Comparison of ENCODE assay signal across 8 cellular contexts in genomic region chr1:185044981-185045792, GRCh38. TPM values are rescaled to one million over a fixed set of nuclear protein-coding genes. Genes with fewer than 3 reads are reported as not detected.
DNase-seq lines count a peak whose midpoint lies in the region; ATAC-seq and TF ChIP-seq lines count a peak whose summit lies in the region.

TSS of gene RNF2 (plus strand) at chr1:185045558. CDS start at chr1:185087554, 41,996 bp downstream.

- H3K27me3 ChIP-seq in OCI-LY3 (ENCODE audit: low read depth, low read length) (peaks cover 6% of the 10 kb centered on the region; the same call in 1 of the 2 replicates), esophagus (ENCODE audit: control insufficient read depth in 1 of 2, insufficient read depth in 2 of 2, low read length in 2 of 2) (no peaks in the 10 kb centered on the region), mucosa of stomach (ENCODE audit: control insufficient read depth, insufficient read depth, low read length) (no peaks in the 10 kb centered on the region)

- TF ChIP-seq CTCF in OCI-LY3 (IDR thresholded peaks at IDR 0.05; ENCODE audit: low read depth, low read length): no peak

- peaks cover 19% of the 10 kb centered on the region for H3K4me1 ChIP-seq in OCI-LY3 (ENCODE audit: low read length)
- no peaks in the 10 kb centered on the region for H3K4me1 ChIP-seq in esophagus (ENCODE audit: control insufficient read depth in 2 of 2, insufficient read depth in 2 of 2, low read length in 1 of 2)
- peaks cover 10% of the 10 kb centered on the region for H3K4me1 ChIP-seq in mucosa of stomach (ENCODE audit: control insufficient read depth, insufficient read depth, low read length)

- H3K9ac ChIP-seq in OCI-LY3 (ENCODE audit: low read length) (peak within 1 kb of the TSS; percentile 88), mucosa of stomach (ENCODE audit: low read length) (peak within 1 kb of the TSS; percentile 91)

- peak within 1 kb of the TSS; percentile 92 for H3K4me3 ChIP-seq in OCI-LY3 (ENCODE audit: low read length)
- H3K4me3 ChIP-seq in esophagus (ENCODE audit: low read depth in 1 of 2, low read length in 2 of 2): peak within 1 kb of the TSS; percentile 84 to 93
- H3K4me3 ChIP-seq in mucosa of stomach (ENCODE audit: low read length): peak within 1 kb of the TSS; percentile 78

- no peaks in the 10 kb centered on the region for H3K36me3 ChIP-seq in OCI-LY3 (replicated peaks; ENCODE audit: low read depth, low read length)
- H3K36me3 ChIP-seq in esophagus (ENCODE audit: control insufficient read depth in 2 of 2, insufficient read depth in 2 of 2, low read length in 1 of 2): no peaks in the 10 kb centered on the region
- no peaks in the 10 kb centered on the region for H3K36me3 ChIP-seq in mucosa of stomach (ENCODE audit: control insufficient read depth, insufficient read depth, low read length)

- peaks cover 43% of the 10 kb centered on the region for H3K79me2 ChIP-seq in OCI-LY3 (ENCODE audit: low read length)

- 1% methylated on average over 67 to 84 of the region's 84 CpGs for WGBS in esophagus, 2 donors

- DNase-seq in COR-L47 (lab: John Stamatoyannopoulos, UW) (peak; percentile 80), HT1080 (ENCODE audit: low read depth) (peak; percentile 69)
- peak; percentile 85 for DNase-seq in activated T-cell treated with anti-CD3 and anti-CD28 coated beads, Interleukin-2, amount 50 U/mL, for 1 hour
- peak; percentile 56 to 59 for DNase-seq in stimulated activated CD8-positive, alpha-beta memory T cell treated with anti-CD3 and anti-CD28 coated beads, Interleukin-7, amount 100 ng/mL, for 1 hour (ENCODE audit: low read depth in 2 of 2)

- no peaks in the 10 kb centered on the region for H3K9me3 ChIP-seq in OCI-LY3 (ENCODE audit: insufficient read depth, low read length)
- H3K9me3 ChIP-seq in esophagus (ENCODE audit: control insufficient read depth in 2 of 2, insufficient read depth in 1 of 2, low read depth in 1 of 2, low read length in 1 of 2): no peaks in the 10 kb centered on the region
- H3K9me3 ChIP-seq in mucosa of stomach (ENCODE audit: control insufficient read depth, low read length): no peaks in the 10 kb centered on the region

- peaks cover 35% of the 10 kb centered on the region for H4K20me1 ChIP-seq in OCI-LY3 (ENCODE audit: insufficient read depth, low read length)

- H3K27ac ChIP-seq in OCI-LY3 (ENCODE audit: low read length) (peak within 1 kb of the TSS; percentile 12; the same call in 1 of the 2 replicates), esophagus (ENCODE audit: low read depth in 2 of 2, low read length in 1 of 2) (peak within 1 kb of the TSS; percentile 84 to 94)

- peak within 1 kb of the TSS; percentile 96 for H3K4me2 ChIP-seq in OCI-LY3 (ENCODE audit: low read length)

- peak within 1 kb of the TSS; percentile 90 for H2AFZ ChIP-seq in OCI-LY3 (ENCODE audit: low read depth, low read length)

- ATAC-seq in GM21360 (IDR thresholded peaks at IDR 0.05; ENCODE audit: unreplicated experiment): peak; percentile 84

RNA-seq across cellular contexts. Expression of gene RNF2, which starts in this region (rescaled TPM):
- 18.7 and 24.1 TPM in 2 replicates for total RNA-seq in HT1080 (2014; rRNA removed; shearing (Covaris generic))
- 17.0 and 20.7 TPM in 2 replicates for polyA plus RNA-seq in HT1080 (2015; cell fraction: cytosol; rRNA removed)
- polyA plus RNA-seq in HT1080 (2015; cell fraction: nucleus; rRNA removed): 10.7 and 11.5 TPM in 2 replicates
- 1 to 10 TPM; 3.4 to 5.6 TPM for polyA plus RNA-seq in esophagus

Comparison
In these comparisons a context has a peak if more than half of its experiments do, and no peak if none do; other contexts are left out.
1. Peak in every context shown above with its lines: DNase-seq, ATAC-seq, H3K4me3 ChIP-seq and H3K27ac ChIP-seq.